In the genomic region with DNA sequence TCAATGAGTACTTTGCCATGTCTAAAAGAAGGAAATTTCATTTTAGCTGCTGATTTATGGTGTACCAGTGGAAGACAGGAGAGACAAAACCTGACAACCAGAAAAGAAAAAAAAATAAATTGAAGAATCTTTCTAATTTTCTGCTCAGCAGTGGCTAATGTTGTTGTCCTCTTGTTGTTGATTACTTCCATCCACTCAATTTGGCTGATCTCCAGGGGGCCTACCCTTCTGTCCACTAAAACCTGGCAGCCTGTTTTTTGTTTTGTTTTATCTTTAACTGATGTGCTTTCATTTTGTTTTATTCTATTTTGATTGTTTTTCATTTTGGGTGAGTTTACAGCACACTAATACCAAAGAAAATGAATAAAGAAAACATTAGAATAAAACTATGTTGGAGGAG, we compare ENCODE assay signal across 19 cellular contexts. TPM values are rescaled to one million over a fixed set of nuclear protein-coding genes. Genes with fewer than 3 reads are reported as not detected.
DNase-seq lines count a peak whose midpoint lies in the region; ATAC-seq and TF ChIP-seq lines count a peak whose summit lies in the region.
"Had no signal": no experiment of that assay in that cellular context is flagged by ENCODE, and none has a peak within 500 bp of the region (broad histone marks: within the 10 kb centered on the region; RNA-seq: fewer than 3 reads in every experiment).

No MANE protein-coding gene starts in this region.

- DNase-seq in coronary artery (ENCODE audit: low spot score) (no peak), myocyte (ENCODE audit: low read depth) (peak; percentile 55), NCI-H1092 (lab: John Stamatoyannopoulos, UW) (no peak), NAMALWA (ENCODE audit: low spot score) (no peak)
- DNase-seq in activated effector memory CD4-positive, alpha-beta T cell treated with Interleukin-2 at 50 U/mL for 16 hours = no peak
- DNase-seq: activated CD4-positive, alpha-beta T cell treated with anti-CD3 and anti-CD28 coated beads, Interleukin-2, amount 10 ng/mL, durations not matched to agents 7 days and 5 days; activated T-cell treated with anti-CD3 and anti-CD28 coated beads, Interleukin-2, amount 50 U/mL, for 24 hours; adrenal gland; cerebellar nuclear complex; GOT3; left ventricle myocardium superior; natural killer cell; stimulated activated CD4-positive, alpha-beta T cell treated with anti-CD3 and anti-CD28 coated beads, Interleukin-2, amount 100 ng/mL, for 24 hours; thyroid gland had no signal

- H3K9ac ChIP-seq in HUES48 (ENCODE audit: low read depth, low read length) = no peak overlapping the region

- H3K4me3 ChIP-seq in ACC112 (ENCODE audit: low read depth, low read length) = peak overlapping the region; percentile 41
- H3K4me3 ChIP-seq in HUES48 (ENCODE audit: low read depth, low read length) = no peak overlapping the region
- H3K4me3 ChIP-seq in coronary artery = peak overlapping the region; percentile 29
- H3K4me3 ChIP-seq: adrenal gland, thyroid gland had no signal

- peaks cover 44% of the 10 kb centered on the region for H3K79me2 ChIP-seq in ACC112 (ENCODE audit: control insufficient read depth, insufficient read depth, low read length, unreplicated experiment)

- peaks cover 60% of the 10 kb centered on the region for H3K4me1 ChIP-seq in ACC112 (ENCODE audit: control insufficient read depth, insufficient read depth, low read length, unreplicated experiment)
- H3K4me1 ChIP-seq in HUES48 (ENCODE audit: control insufficient read depth, insufficient read depth, low read length) = peaks cover 46% of the 10 kb centered on the region
- H3K4me1 ChIP-seq: adrenal gland had no signal

- TF ChIP-seq CTCF in coronary artery (IDR thresholded peaks at IDR 0.05) = no peak

- H3K27me3 ChIP-seq in ACC112 (ENCODE audit: insufficient read depth, low read length) = no peaks in the 10 kb centered on the region
- no peaks in the 10 kb centered on the region for H3K27me3 ChIP-seq in HUES48 (ENCODE audit: control insufficient read depth, insufficient read depth, low read length)
- H3K27me3 ChIP-seq: adrenal gland, thyroid gland had no signal

- H3K27ac ChIP-seq in ACC112 (ENCODE audit: low read depth, low read length) (peak overlapping the region; percentile 98), HUES48 (ENCODE audit: low read depth, low read length) (peak overlapping the region; percentile 84), coronary artery (no peak overlapping the region)
- H3K27ac ChIP-seq: adrenal gland, epithelial cell of prostate had no signal

- H3K9me3 ChIP-seq in HUES48 (ENCODE audit: control insufficient read depth, insufficient read depth, low read length) = no peaks in the 10 kb centered on the region
- H3K9me3 ChIP-seq: adrenal gland, thyroid gland had no signal

- no peak for ATAC-seq in GM21390 (IDR thresholded peaks at IDR 0.05; ENCODE audit: unreplicated experiment)
- ATAC-seq: natural killer cell, Right ventricle myocardium inferior had no signal

- no peak overlapping the region for H2AFZ ChIP-seq in ACC112 (ENCODE audit: low read length, unreplicated experiment)

- H3K36me3 ChIP-seq in ACC112 (ENCODE audit: insufficient read depth, low read length) (peaks cover 25% of the 10 kb centered on the region), HUES48 (ENCODE audit: control insufficient read depth, insufficient read depth, low read length) (no peaks in the 10 kb centered on the region)
- H3K36me3 ChIP-seq: adrenal gland, thyroid gland had no signal

RNA-seq across cellular contexts. Expression of a gene that starts 27.5 kb away (rescaled TPM):
- 151 and 170 TPM in 2 replicates for total RNA-seq in myocyte
- polyA plus RNA-seq in myocyte (2012) = 24.9 TPM
- total RNA-seq: activated CD4-positive, alpha-beta T cell treated with anti-CD3 and anti-CD28 coated beads, Interleukin-2, amount 10 ng/mL, durations not matched to agents 7 days and 5 days had no signal

Comparison
In these comparisons a context has a peak if more than half of its experiments do, and no peak if none do; other contexts are left out.
1. H3K27ac ChIP-seq: peak in ACC112 (single experiment) and HUES48 (single experiment); none in coronary artery (0 of 2).